Comparison of ENCODE assay signal across 24 cellular contexts in genomic region chr11:65260302-65260701, GRCh38. TPM values are rescaled to one million over a fixed set of nuclear protein-coding genes. Genes with fewer than 3 reads are reported as not detected.
A peak's percentile ranks its signal among the peaks of the same experiment; 100 is the strongest.
DNase-seq lines count a peak whose midpoint lies in the region; ATAC-seq, FAIRE-seq and TF ChIP-seq lines count a peak whose summit lies in the region.
"Had no signal": no experiment of that assay in that cellular context is flagged by ENCODE, and none has a peak within 500 bp of the region (broad histone marks: within the 10 kb centered on the region; RNA-seq: fewer than 3 reads in every experiment).

No MANE protein-coding gene starts in this region.

- H3K36me3 Mint-ChIP-seq in activated naive CD4-positive, alpha-beta T cell treated with anti-CD3 and anti-CD28 coated beads, Interleukin-2, amount 50 U/mL, for 24 hours, result peaks cover 4% of the 10 kb centered on the region

- ATAC-seq in Panc1, result no peak
- ATAC-seq: activated T-cell treated with anti-CD3 and anti-CD28 coated beads, Interleukin-2, amount 50 U/mL, for 72 hours; body of pancreas; esophagus mucosa; foreskin keratinocyte had no signal

- no TSS peak for BruUV-seq in Panc1 (replicated peaks; lab: Mats Ljungman, UMichigan)

- H3K36me3 ChIP-seq in Panc1 (ENCODE audit: control insufficient read depth, insufficient read depth, low read length), result no peaks in the 10 kb centered on the region
- no peaks in the 10 kb centered on the region for H3K36me3 ChIP-seq in kidney (ENCODE audit: control insufficient read depth in 1 of 2, insufficient read depth in 2 of 2, low read length in 2 of 2)
- H3K36me3 ChIP-seq: stomach, tibial artery had no signal

- H3K4me3 ChIP-seq in Panc1 (ENCODE audit: low read depth in 2 of 2, low read length in 2 of 2), result no peak overlapping the region
- H3K4me3 ChIP-seq in kidney (ENCODE audit: low read length in 2 of 2), result no peak overlapping the region
- H3K4me3 ChIP-seq: body of pancreas had no signal

- CTCF ChIA-PET in Panc1 (lab: Charles Lee), result no interaction called here

- H3K27ac ChIP-seq in Panc1 (ENCODE audit: low read length), result 0 out of 2 replicates have a peak overlapping the region, but pooled peaks have one; percentile 99
- no peak overlapping the region for H3K27ac ChIP-seq in kidney (ENCODE audit: low read depth in 2 of 2, low read length in 2 of 2)
- H3K27ac ChIP-seq: foreskin keratinocyte had no signal

- H3K27me3 ChIP-seq in Panc1 (ENCODE audit: control insufficient read depth, insufficient read depth, low read length), result no peaks in the 10 kb centered on the region
- H3K27me3 ChIP-seq: body of pancreas, foreskin keratinocyte, tibial artery had no signal

- H3K9ac ChIP-seq in kidney (ENCODE audit: low read length in 2 of 2), result no peak overlapping the region

- H3K4me1 Mint-ChIP-seq in activated naive CD4-positive, alpha-beta T cell treated with anti-CD3 and anti-CD28 coated beads, Interleukin-2, amount 50 U/mL, for 24 hours, result peaks cover 36% of the 10 kb centered on the region

- no peak for TF ChIP-seq CTCF in Panc1 (IDR thresholded peaks at IDR 0.05)
- TF ChIP-seq CTCF in kidney (IDR thresholded peaks at IDR 0.05; ENCODE audit: borderline replicate concordance, extremely low read depth, insufficient read depth), result no peak

- H3K27me3 Mint-ChIP-seq in activated naive CD4-positive, alpha-beta T cell treated with anti-CD3 and anti-CD28 coated beads, Interleukin-2, amount 50 U/mL, for 24 hours, result no peaks in the 10 kb centered on the region
- H3K27me3 Mint-ChIP-seq: progenitor cell of endocrine pancreas had no signal

- H3K9me3 ChIP-seq in Panc1 (ENCODE audit: control insufficient read depth, insufficient read depth, low read depth, low read length) (no peaks in the 10 kb centered on the region), kidney (ENCODE audit: control insufficient read depth in 1 of 2, low read length in 2 of 2) (no peaks in the 10 kb centered on the region)
- H3K9me3 ChIP-seq: body of pancreas, stomach, tibial artery had no signal

- H3K9me3 Mint-ChIP-seq in activated naive CD4-positive, alpha-beta T cell treated with anti-CD3 and anti-CD28 coated beads, Interleukin-2, amount 50 U/mL, for 24 hours, result no peaks in the 10 kb centered on the region
- H3K9me3 Mint-ChIP-seq: activated T-cell treated with anti-CD3 and anti-CD28 coated beads, Interleukin-2, amount 50 U/mL, for 72 hours had no signal

- no peak overlapping the region for H3K4me3 Mint-ChIP-seq in activated naive CD4-positive, alpha-beta T cell treated with anti-CD3 and anti-CD28 coated beads, Interleukin-2, amount 50 U/mL, for 24 hours

- no peak for DNase-seq in activated naive CD4-positive, alpha-beta T cell (lab: John Stamatoyannopoulos, UW)
- DNase-seq in Panc1 (ENCODE audit: low read depth, low spot score), result no peak
- peak; percentile 48 for DNase-seq in kidney
- DNase-seq in DMS53 treated with DMSO at 0.1 percent for 48 hours (lab: John Stamatoyannopoulos, UW; ENCODE audit: unreplicated experiment), result no peak
- no peak for DNase-seq in frontal cortex (ENCODE audit: low spot score in 2 of 2)
- DNase-seq in NCI-H1417 (lab: John Stamatoyannopoulos, UW), result no peak
- DNase-seq: activated CD4-positive, alpha-beta T cell treated with anti-CD3 and anti-CD28 coated beads, Interleukin-2, amount 50 U/mL, for 48 hours; activated T-cell treated with anti-CD3 and anti-CD28 coated beads, Interleukin-2, amount 50 U/mL, for 72 hours; body of pancreas; DMS 273 treated with DMSO at 0.1 percent for 48 hours; effector CD8-positive, alpha-beta T cell; foreskin keratinocyte; hypothalamus; NCI-H1105 treated with DMSO at 0.1 percent for 48 hours; NCI-H2081; NCI-H774; stomach; T-helper 9 cell; tibial artery had no signal

- in situ Hi-C loops in Panc1 (cut with HindIII; ENCODE audit: low pct_unique_long_range_greater_than_20kb, low sequenced_read_pairs), result no loop called here

- H3K27ac Mint-ChIP-seq in activated naive CD4-positive, alpha-beta T cell treated with anti-CD3 and anti-CD28 coated beads, Interleukin-2, amount 50 U/mL, for 24 hours, result peak overlapping the region; percentile 65
- H3K27ac Mint-ChIP-seq: progenitor cell of endocrine pancreas had no signal

- FAIRE-seq in kidney (lab: Jason Lieb, UNC) (no peak), frontal cortex (lab: Jason Lieb, UNC) (no peak)
- FAIRE-seq: islet of Langerhans had no signal

- H3K4me1 ChIP-seq in Panc1 (ENCODE audit: control insufficient read depth, insufficient read depth, low read length) (peaks cover 21% of the 10 kb centered on the region), kidney (ENCODE audit: control insufficient read depth in 1 of 2, insufficient read depth in 1 of 2, low read depth in 1 of 2, low read length in 2 of 2) (peaks cover 6 to 13% of the 10 kb centered on the region in 2 donors)

- POLR2A ChIA-PET in Panc1 (lab: Charles Lee), result no interaction called here

- intact Hi-C loops in Panc1 (cut with micrococcal nuclease; ENCODE audit: unreplicated experiment), result no loop called here
- intact Hi-C loops in kidney (cut with DNase I), result no loop called here

RNA-seq across cellular contexts. Expression of gene POLA2, which starts 1.5 kb away (rescaled TPM):
- total RNA-seq in Panc1 (2021; ENCODE audit: unreplicated experiment) (39.0 TPM), kidney (6.5 TPM), frontal cortex (2.9 TPM)
- 31.1 TPM for polyA plus RNA-seq in Panc1 (2012; ENCODE audit: insufficient read length)
- polyA plus RNA-seq in kidney (ENCODE audit: insufficient read depth, low read depth, low replicate concordance), result 13.6 TPM

RNA-seq across cellular contexts. Expression of gene CDC42EP2, which starts 54.4 kb away (rescaled TPM):
- 8.1 TPM for total RNA-seq in Panc1 (2021; ENCODE audit: unreplicated experiment)
- 8.7 TPM for polyA plus RNA-seq in Panc1 (2012; ENCODE audit: insufficient read length)
- 13.7 TPM for total RNA-seq in kidney
- 19.4 TPM for polyA plus RNA-seq in kidney (ENCODE audit: insufficient read depth, low read depth, low replicate concordance)
- 6.1 TPM for total RNA-seq in frontal cortex
- total RNA-seq: mononuclear cell had no signal
